ENCODE assay signal across 8 cellular contexts in the genomic region with DNA sequence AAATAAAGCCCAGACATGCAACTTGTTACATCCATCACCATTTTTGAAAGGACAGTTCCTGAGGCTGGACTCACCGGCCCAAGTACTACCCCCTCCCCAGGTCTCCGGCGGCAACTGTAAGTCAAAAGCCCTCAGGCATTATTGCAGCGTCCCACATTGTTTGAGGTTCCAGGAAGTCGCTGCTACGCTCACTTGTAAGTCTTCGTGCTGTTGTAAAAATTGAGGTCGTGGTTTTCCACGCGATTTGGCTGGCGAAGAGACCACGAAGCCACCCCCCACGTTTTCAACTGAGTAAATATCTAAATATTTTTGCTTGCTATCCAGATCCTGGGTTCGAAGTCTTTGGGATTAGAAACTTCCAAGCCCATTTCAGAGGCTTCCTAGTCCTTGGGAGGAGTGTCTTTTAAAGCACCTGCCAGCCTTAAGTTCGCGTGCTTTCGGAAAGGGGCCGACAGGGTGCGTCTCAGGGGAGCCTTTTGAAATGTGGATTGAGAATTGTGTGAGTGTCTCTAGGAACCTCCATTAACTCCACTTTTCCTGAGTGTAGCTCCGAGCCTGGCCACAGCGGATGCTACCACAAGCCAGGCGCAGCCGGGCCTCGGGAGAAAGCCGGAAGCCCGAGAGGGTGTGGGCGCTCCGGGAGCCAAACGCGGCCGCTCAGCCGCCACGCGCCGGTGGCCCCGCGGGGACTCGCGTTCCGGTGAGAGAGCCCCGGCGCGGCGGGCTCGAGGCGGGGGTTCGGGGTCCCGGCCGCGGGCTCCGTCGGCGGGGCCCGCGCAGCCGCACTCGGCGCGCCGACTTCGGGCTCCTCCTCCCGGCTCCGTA. TPM values are rescaled to one million over a fixed set of nuclear protein-coding genes. Genes with fewer than 3 reads are reported as not detected.
DNase-seq lines count a peak whose midpoint lies in the region; ATAC-seq and TF ChIP-seq lines count a peak whose summit lies in the region.

FNDC3A (plus strand) TSS at position 812 of the 825 bp plus-strand sequence. CDS start 30,279 bp downstream, outside the sequence.

- H3K4me3 ChIP-seq in CD4-positive, alpha-beta memory T cell (ENCODE audit: low read length in 2 of 2) = peak within 1 kb of the TSS; percentile 81 to 83
- H3K4me3 ChIP-seq in RWPE2 (ENCODE audit: severe bottlenecking) (peak within 1 kb of the TSS; percentile 69), parathyroid adenoma (ENCODE audit: low read depth, low read length) (peak within 1 kb of the TSS; percentile 83), uterus (peak within 1 kb of the TSS; percentile 64 to 81)

- peaks cover 25 to 49% (median 36%) of the 10 kb centered on the region in 4 donors for H3K4me1 Mint-ChIP-seq in CD4-positive, alpha-beta memory T cell
- peaks cover 40% of the 10 kb centered on the region for H3K4me1 Mint-ChIP-seq in activated naive CD8-positive, alpha-beta T cell treated with anti-CD3 and anti-CD28 coated beads, Interleukin-2, amount 50 U/mL, for 24 hours

- peaks cover 20 to 30% of the 10 kb centered on the region in 2 donors for H3K36me3 Mint-ChIP-seq in CD4-positive, alpha-beta memory T cell
- H3K36me3 Mint-ChIP-seq in activated naive CD8-positive, alpha-beta T cell treated with anti-CD3 and anti-CD28 coated beads, Interleukin-2, amount 50 U/mL, for 24 hours (ENCODE audit: low read depth) = peaks cover 37% of the 10 kb centered on the region

- H3K27me3 Mint-ChIP-seq in CD4-positive, alpha-beta memory T cell = peaks cover 0 to 6% of the 10 kb centered on the region in 2 donors
- H3K27me3 Mint-ChIP-seq in activated naive CD8-positive, alpha-beta T cell treated with anti-CD3 and anti-CD28 coated beads, Interleukin-2, amount 50 U/mL, for 24 hours = no peaks in the 10 kb centered on the region

- H3K9me3 Mint-ChIP-seq in CD4-positive, alpha-beta memory T cell = peaks cover 3 to 34% (median 21%) of the 10 kb centered on the region in 8 donors
- H3K9me3 Mint-ChIP-seq in activated naive CD8-positive, alpha-beta T cell treated with anti-CD3 and anti-CD28 coated beads, Interleukin-2, amount 50 U/mL, for 24 hours = peaks cover 32% of the 10 kb centered on the region

- intact Hi-C loops in CD4-positive, alpha-beta memory T cell (cut with micrococcal nuclease) = loop anchor here (1.0 to 10.0 kb wide), 8 partner anchors 135 to 1022 kb away; partner anchors contain the start of genes CAB39L, KPNA3, MED4 and NUDT15
- intact Hi-C loops in Right ventricle myocardium superior (cut with DNase I) = loop anchor here (10.0 kb wide), 1 partner anchor 139 kb away; no protein-coding TSS in a partner anchor
- intact Hi-C loops in uterus (cut with DNase I; ENCODE audit: low total_unique reads) = no loop called here

- H3K9me3 ChIP-seq in CD4-positive, alpha-beta memory T cell (ENCODE audit: control insufficient read depth in 1 of 2, low read length in 2 of 2) = peaks cover 0 to 8% of the 10 kb centered on the region in 2 donors
- H3K9me3 ChIP-seq in RWPE2 (ENCODE audit: severe bottlenecking) = no peaks in the 10 kb centered on the region
- H3K9me3 ChIP-seq in parathyroid adenoma (ENCODE audit: control insufficient read depth, low read length) = no peaks in the 10 kb centered on the region
- H3K9me3 ChIP-seq in uterus = no peaks in the 10 kb centered on the region

- H3K4me3 Mint-ChIP-seq in CD4-positive, alpha-beta memory T cell = peak within 1 kb of the TSS; percentile 94 to 98 (median 96)
- peak within 1 kb of the TSS; percentile 93 for H3K4me3 Mint-ChIP-seq in activated naive CD8-positive, alpha-beta T cell treated with anti-CD3 and anti-CD28 coated beads, Interleukin-2, amount 50 U/mL, for 24 hours

- peak within 1 kb of the TSS; percentile 67 for H3K9ac ChIP-seq in parathyroid adenoma

- CTCF ChIA-PET in CD4-positive, alpha-beta memory T cell (lab: Charles Lee; ENCODE audit: partially characterized antibody) = interaction anchor here (0.6 to 1.4 kb wide), 4 partner anchors 13 to 273 kb away, joined by 3 read pairs; no protein-coding TSS in a partner anchor

- DNase-seq in CD4-positive, alpha-beta memory T cell = peak in 4 of 5 donors; percentile 53 to 88 (median 72)
- peak; percentile 59 for DNase-seq in HK-2 (ENCODE audit: unreplicated experiment)
- DNase-seq in RWPE2 (ENCODE audit: low spot score) = no peak
- DNase-seq in activated naive CD8-positive, alpha-beta T cell treated with anti-CD3 and anti-CD28 coated beads, Interleukin-2, amount 50 U/mL, for 24 hours = peak; percentile 23
- DNase-seq in Right ventricle myocardium superior = no peak
- peak; percentile 49 to 75 for DNase-seq in uterus

- H3K27me3 ChIP-seq in CD4-positive, alpha-beta memory T cell (ENCODE audit: insufficient read depth, low read length) = no peaks in the 10 kb centered on the region
- H3K27me3 ChIP-seq in RWPE2 (ENCODE audit: insufficient read depth, poor library complexity, severe bottlenecking) = no peaks in the 10 kb centered on the region
- H3K27me3 ChIP-seq in parathyroid adenoma (ENCODE audit: control insufficient read depth, insufficient read depth, low read length) = no peaks in the 10 kb centered on the region
- H3K27me3 ChIP-seq in uterus = no peaks in the 10 kb centered on the region

- H3K36me3 ChIP-seq in CD4-positive, alpha-beta memory T cell (ENCODE audit: insufficient read depth, low read length) = no peaks in the 10 kb centered on the region
- no peaks in the 10 kb centered on the region; the same call in 1 of the 2 replicates for H3K36me3 ChIP-seq in RWPE2 (ENCODE audit: low read depth)
- no peaks in the 10 kb centered on the region for H3K36me3 ChIP-seq in parathyroid adenoma (ENCODE audit: control insufficient read depth, insufficient read depth, low read length)
- no peaks in the 10 kb centered on the region for H3K36me3 ChIP-seq in uterus

- H3K4me2 ChIP-seq in parathyroid adenoma (ENCODE audit: low read length) = peak within 1 kb of the TSS; percentile 99

- H3K4me1 ChIP-seq in CD4-positive, alpha-beta memory T cell (ENCODE audit: insufficient read depth, low read length) = peaks cover 44% of the 10 kb centered on the region
- H3K4me1 ChIP-seq in RWPE2 (ENCODE audit: insufficient read depth, poor library complexity, severe bottlenecking) (peaks cover 17% of the 10 kb centered on the region), parathyroid adenoma (no peaks in the 10 kb centered on the region), uterus (no peaks in the 10 kb centered on the region)

- peak; percentile 78 for TF ChIP-seq POLR2A in GM19099 (IDR thresholded peaks at IDR 0.05; ENCODE audit: extremely low read depth, insufficient read length, low read depth)
- TF ChIP-seq POLR2A in uterus (IDR thresholded peaks at IDR 0.05) = peak; percentile 40 to 60

- H2AFZ ChIP-seq in parathyroid adenoma = peak within 1 kb of the TSS; percentile 91

- peak within 1 kb of the TSS; percentile 90 for H3K27ac ChIP-seq in CD4-positive, alpha-beta memory T cell (ENCODE audit: low read depth, low read length)
- H3K27ac ChIP-seq in RWPE2 (ENCODE audit: poor library complexity, severe bottlenecking) (peak within 1 kb of the TSS; percentile 82), parathyroid adenoma (peak within 1 kb of the TSS; percentile 95), uterus (peak within 1 kb of the TSS; percentile 99 to 100)

- peak within 1 kb of the TSS; percentile 90 to 99 (median 99) for H3K27ac Mint-ChIP-seq in CD4-positive, alpha-beta memory T cell
- peak within 1 kb of the TSS; percentile 94 for H3K27ac Mint-ChIP-seq in activated naive CD8-positive, alpha-beta T cell treated with anti-CD3 and anti-CD28 coated beads, Interleukin-2, amount 50 U/mL, for 24 hours

- peak; percentile 3 for TF ChIP-seq CTCF in RWPE2 (IDR thresholded peaks at IDR 0.05; ENCODE audit: poor library complexity, severe bottlenecking)
- TF ChIP-seq CTCF in parathyroid adenoma (IDR thresholded peaks at IDR 0.05) = peak; percentile 4
- peak in 2 of 4 experiments; percentile 11 to 12 for TF ChIP-seq CTCF in uterus (IDR thresholded peaks at IDR 0.05)

- H3K79me2 ChIP-seq in parathyroid adenoma = no peaks in the 10 kb centered on the region

- POLR2A ChIA-PET in CD4-positive, alpha-beta memory T cell (lab: Charles Lee; ENCODE audit: partially characterized antibody) = interaction anchor here (0.6 to 3.1 kb wide), 26 partner anchors 8 to 1149 kb away, joined by 3 to 38 read pairs (median 4); partner anchors contain the start of genes CAB39L, CDADC1, LPAR6 and NUDT15

- ATAC-seq in RWPE2 (ENCODE audit: low read depth) = peak; percentile 3; the same call in 2 of the 3 replicates
- peak; percentile 13 for ATAC-seq in activated naive CD8-positive, alpha-beta T cell treated with anti-CD3 and anti-CD28 coated beads, Interleukin-2, amount 50 U/mL, for 24 hours
- ATAC-seq in Right ventricle myocardium superior (ENCODE audit: poor library complexity) = peak; percentile 89

RNA-seq across cellular contexts. Expression of gene FNDC3A, which starts in this region (rescaled TPM):
- 10 to 100 TPM; 43.7 to 44.4 TPM for total RNA-seq in CD4-positive, alpha-beta memory T cell
- polyA plus RNA-seq in CD4-positive, alpha-beta memory T cell = 10 to 100 TPM in 1 of 2 donors, 1 to 10 TPM in 1; 4.6 to 12.6 TPM
- total RNA-seq in Right ventricle myocardium superior (16.9 TPM), uterus (100 to 1,000 TPM in 1 of 4 donors, 10 to 100 TPM in 3; 31.3 to 129 (median 69.9) TPM)

Comparison
In these comparisons a context has a peak if more than half of its experiments do, and no peak if none do; other contexts are left out.
1. DNase-seq: peak in CD4-positive, alpha-beta memory T cell (4 of 5), HK-2 (single experiment), activated naive CD8-positive, alpha-beta T cell treated with anti-CD3 and anti-CD28 coated beads, Interleukin-2, amount 50 U/mL, for 24 hours (single experiment) and uterus (2 of 2); none in RWPE2 (single experiment) and Right ventricle myocardium superior (single experiment).
2. ATAC-seq: peak in every context shown above with its lines; median percentile 89 in Right ventricle myocardium superior; 13 in activated naive CD8-positive, alpha-beta T cell treated with anti-CD3 and anti-CD28 coated beads, Interleukin-2, amount 50 U/mL, for 24 hours; 3 in RWPE2.
3. Peak in every context shown above with its lines, with median percentiles within 50 percentile points of each other: H3K27ac ChIP-seq and H3K4me3 ChIP-seq.